ENCODE assay signal across 13 cellular contexts in the genomic region with DNA sequence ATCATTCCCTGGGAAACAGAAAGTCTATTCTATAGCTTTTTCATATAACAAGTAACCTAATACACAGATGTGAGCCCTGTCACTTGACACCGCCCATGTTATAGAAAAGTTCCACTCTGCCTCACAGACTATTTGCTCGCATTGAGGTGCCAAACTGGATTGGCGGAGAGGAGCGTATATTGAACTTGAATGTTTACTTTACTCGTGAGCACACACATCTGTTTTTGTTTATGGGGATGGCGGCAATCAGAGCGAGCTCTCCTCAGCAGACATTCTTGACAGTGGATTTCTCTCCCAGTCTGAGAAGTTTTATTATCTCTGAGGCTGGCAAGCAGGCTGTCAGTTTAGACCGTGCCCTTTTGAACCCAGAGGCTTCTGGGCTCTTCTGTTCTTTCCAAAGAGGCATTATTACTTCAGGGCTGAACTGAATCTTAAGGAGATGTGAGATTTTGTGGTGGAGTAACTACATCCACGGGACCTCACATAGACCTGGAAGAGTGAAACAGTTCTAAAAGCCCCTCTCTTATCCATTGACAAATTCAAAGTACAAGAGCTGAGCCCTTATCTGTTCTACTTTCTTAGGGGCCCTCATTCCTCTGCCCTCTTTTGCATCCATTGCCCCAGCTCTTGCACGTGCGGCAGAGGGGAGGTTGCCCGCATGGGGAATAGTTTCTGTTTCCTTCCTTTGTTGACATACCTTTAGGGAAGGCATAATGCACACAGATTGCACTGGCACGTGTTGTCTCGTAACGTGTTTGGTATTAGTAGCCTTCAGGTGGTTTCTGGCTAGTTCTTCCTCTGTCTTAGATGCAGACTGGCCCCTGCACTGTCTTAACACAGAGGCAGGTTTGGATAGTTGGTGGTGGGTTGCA.
DNase-seq lines count a peak whose midpoint lies in the region; ATAC-seq and TF ChIP-seq lines count a peak whose summit lies in the region.
"Had no signal": no experiment of that assay in that cellular context is flagged by ENCODE, and none has a peak within 500 bp of the region (broad histone marks: within the 10 kb centered on the region; RNA-seq: fewer than 3 reads in every experiment).

No MANE protein-coding gene starts in this region.

- in situ Hi-C loops in transverse colon (cut with MboI; ENCODE audit: low pct_ligation_motif_present in 1 of 4, low pct_unique_long_range_greater_than_20kb in 1 of 4, low sequenced_read_pairs in 3 of 4) = loop anchor here in 2 of 4 donors (10.0 to 25.0 kb wide), 2 partner anchors 539 to 542 kb away; a partner anchor contains a TSS
- in situ Hi-C loops in gastrocnemius medialis (cut with MboI; ENCODE audit: low sequenced_read_pairs in 4 of 4) = loop anchor here (10.0 to 25.0 kb wide), 3 partner anchors 539 to 817 kb away; a partner anchor contains a TSS

- no peaks in the 10 kb centered on the region for H3K36me3 ChIP-seq in transverse colon
- H3K36me3 ChIP-seq in sigmoid colon = no peaks in the 10 kb centered on the region
- no peaks in the 10 kb centered on the region for H3K36me3 ChIP-seq in gastrocnemius medialis
- H3K36me3 ChIP-seq: HAP-1, tibial nerve had no signal

- DNase-seq in NCI-H1092 treated with DMSO at 0.1 percent for 48 hours (lab: John Stamatoyannopoulos, UW) (peak; percentile 7), NCI-H1092 (lab: John Stamatoyannopoulos, UW) (no peak), NCI-H69 (lab: John Stamatoyannopoulos, UW) (peak; percentile 69), fibroblast of the conjunctiva (ENCODE audit: low read depth) (peak; percentile 62), transverse colon (peak; percentile 13), lower leg skin (ENCODE audit: low spot score in 2 of 2) (no peak), sigmoid colon (no peak), gastrocnemius medialis (no peak)
- DNase-seq: activated naive CD8-positive, alpha-beta T cell treated with anti-CD3 and anti-CD28 coated beads, Interleukin-2, amount 10 ng/mL, durations not matched to agents 7 days and 5 days; kidney glomerular epithelial cell; naive thymus-derived CD4-positive, alpha-beta T cell had no signal

- H3K27me3 ChIP-seq in transverse colon = no peaks in the 10 kb centered on the region
- H3K27me3 ChIP-seq in sigmoid colon = no peaks in the 10 kb centered on the region
- no peaks in the 10 kb centered on the region for H3K27me3 ChIP-seq in gastrocnemius medialis
- H3K27me3 ChIP-seq: tibial nerve had no signal

- no peak for TF ChIP-seq EP300 in transverse colon (IDR thresholded peaks at IDR 0.05; ENCODE audit: low read depth)
- TF ChIP-seq EP300 in sigmoid colon (IDR thresholded peaks at IDR 0.05) = no peak

- 47 to 52% methylated on average over 15 of the region's 15 CpGs for WGBS in transverse colon (ENCODE audit: low coverage in 1 of 2), 2 donors
- WGBS in lower leg skin, 2 donors = 61 to 71% methylated on average over 15 of the region's 15 CpGs
- 16 to 63% methylated on average over 15 of the region's 15 CpGs for WGBS in sigmoid colon, 2 donors

- H3K4me1 ChIP-seq in transverse colon = peaks cover 0 to 5% (median 2%) of the 10 kb centered on the region in 4 donors
- peaks cover 0 to 15% (median 8%) of the 10 kb centered on the region in 4 donors for H3K4me1 ChIP-seq in sigmoid colon
- peaks cover 2 to 9% of the 10 kb centered on the region in 2 donors for H3K4me1 ChIP-seq in gastrocnemius medialis
- H3K4me1 ChIP-seq: HAP-1 had no signal

- TF ChIP-seq CTCF in transverse colon (IDR thresholded peaks at IDR 0.05) (no peak), lower leg skin (IDR thresholded peaks at IDR 0.05) (no peak), sigmoid colon (IDR thresholded peaks at IDR 0.05) (no peak), gastrocnemius medialis (IDR thresholded peaks at IDR 0.05 in 4 of 5, conservative IDR thresholded peaks at IDR 0.05 in 1 of 5) (no peak)

- H3K9me3 ChIP-seq in transverse colon = no peaks in the 10 kb centered on the region
- no peaks in the 10 kb centered on the region for H3K9me3 ChIP-seq in sigmoid colon
- no peaks in the 10 kb centered on the region for H3K9me3 ChIP-seq in gastrocnemius medialis
- H3K9me3 ChIP-seq: HAP-1, tibial nerve had no signal

- TF ChIP-seq POLR2A in transverse colon (IDR thresholded peaks at IDR 0.05) = no peak
- no peak for TF ChIP-seq POLR2A in lower leg skin (IDR thresholded peaks at IDR 0.05)
- no peak for TF ChIP-seq POLR2A in sigmoid colon (IDR thresholded peaks at IDR 0.05)
- no peak for TF ChIP-seq POLR2A in gastrocnemius medialis (IDR thresholded peaks at IDR 0.05)

- ATAC-seq in gastrocnemius medialis = no peak
- ATAC-seq: naive thymus-derived CD4-positive, alpha-beta T cell had no signal

- intact Hi-C loops in transverse colon (cut with DNase I; ENCODE audit: low total_unique reads) (no loop called here), lower leg skin (cut with DNase I; ENCODE audit: low total_unique reads) (no loop called here), sigmoid colon (cut with DNase I) (no loop called here), gastrocnemius medialis (cut with DNase I; ENCODE audit: low total_unique reads) (no loop called here)

- H3K4me3 ChIP-seq in transverse colon (no peak overlapping the region), lower leg skin (ENCODE audit: low read depth, poor library complexity, severe bottlenecking) (no peak overlapping the region), sigmoid colon (no peak overlapping the region), gastrocnemius medialis (no peak overlapping the region)
- H3K4me3 ChIP-seq: HAP-1, tibial nerve had no signal

- H3K27ac ChIP-seq in transverse colon (no peak overlapping the region), sigmoid colon (no peak overlapping the region), gastrocnemius medialis (no peak overlapping the region)

Comparison
In these comparisons a context has a peak if more than half of its experiments do, and no peak if none do; other contexts are left out.
1. DNase-seq: peak in NCI-H1092 treated with DMSO at 0.1 percent for 48 hours (single experiment), NCI-H69 (single experiment), fibroblast of the conjunctiva (single experiment) and transverse colon (single experiment); none in NCI-H1092 (single experiment), lower leg skin (0 of 2), sigmoid colon (single experiment) and gastrocnemius medialis (0 of 2).